ENCODE assay signal across 18 cellular contexts in the genomic region with DNA sequence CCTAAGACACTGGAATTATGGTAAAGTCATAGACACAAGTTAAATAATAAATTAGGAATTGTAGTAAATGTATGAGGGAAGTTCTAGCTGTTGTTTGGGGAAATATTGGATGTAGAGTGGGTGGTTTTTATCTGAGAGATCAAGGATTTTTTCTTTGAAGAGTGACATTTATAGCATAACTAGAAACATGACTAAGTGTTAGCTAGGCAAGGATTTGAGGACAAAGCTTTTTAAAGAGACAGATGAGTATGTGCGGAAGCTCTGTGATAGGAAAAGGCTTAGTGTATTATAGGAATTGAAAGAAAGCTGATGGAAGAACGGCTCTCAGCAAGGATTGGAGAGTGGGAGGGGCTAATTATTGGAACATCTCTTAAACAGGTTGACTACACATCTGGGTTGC. TPM values are rescaled to one million over a fixed set of nuclear protein-coding genes. Genes with fewer than 3 reads are reported as not detected.
"Had no signal": no experiment of that assay in that cellular context is flagged by ENCODE, and none has a peak within 500 bp of the region (broad histone marks: within the 10 kb centered on the region; RNA-seq: fewer than 3 reads in every experiment).

No MANE protein-coding gene starts in this region.

- H3K27me3 ChIP-seq: brain microvascular endothelial cell, heart left ventricle, upper lobe of right lung had no signal

- ATAC-seq: effector memory CD8-positive, alpha-beta T cell; heart left ventricle; right cardiac atrium; upper lobe of right lung had no signal

- H3K27ac ChIP-seq: brain microvascular endothelial cell, epithelial cell of prostate, upper lobe of right lung had no signal

- H3K36me3 ChIP-seq: brain microvascular endothelial cell, heart left ventricle, upper lobe of right lung had no signal

- H3K9me3 ChIP-seq: heart left ventricle, upper lobe of right lung had no signal

- H3K4me1 ChIP-seq: heart left ventricle had no signal

- H3K4me3 ChIP-seq: heart left ventricle, upper lobe of right lung had no signal

- DNase-seq: activated B cell treated with CpG ODN at 0.5 μM for 24 hours; activated CD4-positive, alpha-beta T cell treated with anti-CD3 and anti-CD28 coated beads for 48 hours; activated CD8-positive, alpha-beta memory T cell treated with anti-CD3 and anti-CD28 coated beads for 24 hours; activated naive CD8-positive, alpha-beta T cell treated with anti-CD3 and anti-CD28 coated beads for 36 hours; brain microvascular endothelial cell; effector memory CD8-positive, alpha-beta T cell; heart left ventricle; nucleus accumbens; right cardiac atrium; small intestine; stimulated activated CD4-positive, alpha-beta T cell treated with anti-CD3 and anti-CD28 coated beads, Interleukin-4, amount 100 ng/mL, for 4 hours; stimulated activated CD8-positive, alpha-beta memory T cell treated with anti-CD3 and anti-CD28 coated beads, Interleukin-4, amount 100 ng/mL, for 48 hours; stimulated activated naive CD4-positive, alpha-beta T cell treated with Interleukin-2 at 50 U/mL for 16 hours; substantia nigra; upper lobe of right lung had no signal

RNA-seq across cellular contexts. Expression of a gene that starts 24.5 kb away (rescaled TPM):
- total RNA-seq: activated B cell treated with CpG ODN at 0.5 μM for 24 hours; activated naive CD8-positive, alpha-beta T cell treated with anti-CD3 and anti-CD28 coated beads for 36 hours; activated T-helper 1 cell treated with anti-CD3 and anti-CD28 coated beads, Interleukin-12 subunit alpha, Interleukin-12 subunit beta, Interleukin-2, Interleukin-4 antibody, amounts not matched to agents 30 ng/mL and 10 ng/mL and 1 ng/mL, durations not matched to agents 14 hours and 24 hours and 36 hours; mesenteric fat pad had no signal
